In genomic region chr13:20536992-20537391, GRCh38 we compare ENCODE assay signal across 21 cellular contexts.
"Had no signal": no experiment of that assay in that cellular context is flagged by ENCODE, and none has a peak within 500 bp of the region (broad histone marks: within the 10 kb centered on the region; RNA-seq: fewer than 3 reads in every experiment).

No MANE protein-coding gene starts in this region.

- ATAC-seq: effector memory CD8-positive, alpha-beta T cell; foreskin keratinocyte; gastroesophageal sphincter; heart left ventricle; left cardiac atrium; left lung; left ventricle myocardium superior; lower lobe of right lung; mucosa of descending colon had no signal

- H3K4me3 ChIP-seq: colonic mucosa, esophagus muscularis mucosa, gastroesophageal sphincter, heart left ventricle, left lung, lower lobe of right lung, mucosa of descending colon had no signal

- H3K9me3 ChIP-seq: colonic mucosa had no signal

- H3K36me3 ChIP-seq: colonic mucosa, esophagus muscularis mucosa, gastroesophageal sphincter, heart left ventricle, left lung, lower lobe of right lung had no signal

- FAIRE-seq: endothelial cell of umbilical vein, frontal cortex, islet of Langerhans, keratinocyte had no signal

- H3K27me3 ChIP-seq: colonic mucosa, esophagus muscularis mucosa, foreskin keratinocyte, gastroesophageal sphincter, heart left ventricle, left lung had no signal

- H3K27ac ChIP-seq: colonic mucosa, esophagus muscularis mucosa, foreskin keratinocyte, gastroesophageal sphincter, heart left ventricle, left lung, lower lobe of right lung had no signal

- DNase-seq: colonic mucosa; cortex of kidney; effector CD8-positive, alpha-beta T cell; effector memory CD8-positive, alpha-beta T cell; endodermal cell; foreskin keratinocyte; heart left ventricle; hippocampal formation; left cardiac atrium; left lung; left ventricle myocardium superior; lower lobe of right lung; mesenchymal stem cell; mucosa of descending colon; naive B cell had no signal

- H3K4me1 ChIP-seq: colonic mucosa, esophagus muscularis mucosa, foreskin keratinocyte, gastroesophageal sphincter, heart left ventricle, left lung, lower lobe of right lung had no signal
